30 cellular contexts compared by ENCODE assay signal in genomic region chr9:26670052-26670640, GRCh38.
A peak's percentile ranks its signal among the peaks of the same experiment; 100 is the strongest.
DNase-seq lines count a peak whose midpoint lies in the region; ATAC-seq, FAIRE-seq and TF ChIP-seq lines count a peak whose summit lies in the region.
"Had no signal": no experiment of that assay in that cellular context is flagged by ENCODE, and none has a peak within 500 bp of the region (broad histone marks: within the 10 kb centered on the region; RNA-seq: fewer than 3 reads in every experiment).

No MANE protein-coding gene starts in this region.

- ATAC-seq in HG03045 (IDR thresholded peaks at IDR 0.05; ENCODE audit: unreplicated experiment) = no peak
- ATAC-seq in right cardiac atrium = no peak
- ATAC-seq: activated CD4-positive, CD25-positive, alpha-beta regulatory T cell treated with anti-CD3 and anti-CD28 coated beads, Interleukin-2, amount 50 U/mL, for 24 hours; CD8-positive, alpha-beta T cell; left cardiac atrium; natural killer cell treated with Interleukin-12 subunit alpha and Interleukin-12 subunit beta and Interleukin-15 and Interleukin-18, amount 100 ng/mL, for 72 hours; SK-N-SH treated with all-trans-retinoic acid at 6 μM for 48 hours had no signal

- no peaks in the 10 kb centered on the region for H4K20me1 ChIP-seq in BLaER1

- H3K27ac ChIP-seq in BLaER1 = no peak overlapping the region
- H3K27ac ChIP-seq in right cardiac atrium (ENCODE audit: low read length) = no peak overlapping the region
- H3K27ac ChIP-seq: brain microvascular endothelial cell, right atrium auricular region, stomach, vagina had no signal

- H3K36me3 ChIP-seq in BLaER1 (no peaks in the 10 kb centered on the region), HAP-1 (replicated peaks) (no peaks in the 10 kb centered on the region)
- H3K36me3 ChIP-seq: brain microvascular endothelial cell, MG63, right atrium auricular region, stomach, vagina had no signal

- 86% methylated on average over 2 of the region's 2 CpGs for WGBS in right cardiac atrium

- no peak overlapping the region for H3K9ac ChIP-seq in BLaER1

- intact Hi-C loops in right cardiac atrium (cut with DNase I) = no loop called here

- H3K4me2 ChIP-seq in BLaER1 = peak overlapping the region; percentile 7; the same call in 1 of the 2 replicates

- TF ChIP-seq CTCF in GM13977 (IDR thresholded peaks at IDR 0.05; ENCODE audit: extremely low read depth, insufficient read depth, missing control alignments) = no peak

- H3K4me1 ChIP-seq in BLaER1 (peaks cover 12% of the 10 kb centered on the region; the same call in 1 of the 2 replicates), HAP-1 (peaks cover 20% of the 10 kb centered on the region), right cardiac atrium (ENCODE audit: control insufficient read depth, insufficient read depth, low read length) (no peaks in the 10 kb centered on the region)
- H3K4me1 ChIP-seq: right atrium auricular region, stomach, vagina had no signal

- peak; percentile 69 for FAIRE-seq in RCC 7860 (lab: Jason Lieb, UNC)
- FAIRE-seq: A204.1 had no signal

- H3K27me3 ChIP-seq in BLaER1 (no peaks in the 10 kb centered on the region), HAP-1 (ENCODE audit: low read depth) (no peaks in the 10 kb centered on the region), right cardiac atrium (ENCODE audit: control insufficient read depth, insufficient read depth) (no peaks in the 10 kb centered on the region)
- H3K27me3 ChIP-seq: brain microvascular endothelial cell, MG63, right atrium auricular region, stomach, vagina had no signal

- H3K4me3 ChIP-seq in BLaER1 (no peak overlapping the region), HAP-1 (no peak overlapping the region), right cardiac atrium (ENCODE audit: low read length) (no peak overlapping the region)
- H3K4me3 ChIP-seq: MG63, right atrium auricular region, stomach, vagina had no signal

- in situ Hi-C loops in HAP-1 (cut with MboI; ENCODE audit: low sequenced_read_pairs) (no loop called here), GM13977 (cut with MboI; ENCODE audit: low pct_unique_long_range_greater_than_20kb, low sequenced_read_pairs, unreplicated experiment) (no loop called here)

- no peaks in the 10 kb centered on the region for H3K9me3 ChIP-seq in BLaER1
- no peaks in the 10 kb centered on the region for H3K9me3 ChIP-seq in HAP-1
- no peaks in the 10 kb centered on the region for H3K9me3 ChIP-seq in right cardiac atrium (ENCODE audit: control insufficient read depth, low read length)
- H3K9me3 ChIP-seq: MG63, right atrium auricular region, stomach, vagina had no signal

- DNase-seq in HAP-1 (ENCODE audit: low spot score in 2 of 2) (peak; percentile 29 to 96), RCC 7860 (ENCODE audit: low spot score) (peak; percentile 15), left kidney (ENCODE audit: low read depth, low spot score) (peak; percentile 49), right cardiac atrium (no peak), GM13977 (ENCODE audit: low spot score) (no peak), DMS53 (lab: John Stamatoyannopoulos, UW) (no peak)
- DNase-seq: activated CD4-positive, alpha-beta T cell treated with anti-CD3 and anti-CD28 coated beads, Interleukin-2, amount 50 U/mL, for 48 hours; activated CD8-positive, alpha-beta memory T cell treated with anti-CD3 and anti-CD28 coated beads, Interleukin-2, amount 50 U/mL, for 4 hours; activated naive CD4-positive, alpha-beta T cell treated with anti-CD3 and anti-CD28 coated beads for 36 hours; brain microvascular endothelial cell; CD8-positive, alpha-beta T cell; EL; KG1; left cardiac atrium; MG63; NCI-H1105 treated with DMSO at 0.1 percent for 48 hours; NCI-H187 treated with DMSO at 0.1 percent for 48 hours; NCI-H510A treated with DMSO at 0.1 percent for 48 hours; Right ventricle myocardium superior; stimulated activated CD4-positive, alpha-beta T cell treated with anti-CD3 and anti-CD28 coated beads, Interleukin-1b, Interleukin-23, amount 100 ng/mL, for 48 hours; stomach; T-helper 2 cell had no signal

Comparison
In these comparisons a context has a peak if more than half of its experiments do, and no peak if none do; other contexts are left out.
1. DNase-seq: peak in HAP-1 (2 of 2), RCC 7860 (single experiment) and left kidney (single experiment); none in right cardiac atrium (0 of 3), GM13977 (single experiment) and DMS53 (single experiment).